ENCODE assay signal across 10 cellular contexts in genomic region chr22:18109410-18110193, GRCh38. TPM values are rescaled to one million over a fixed set of nuclear protein-coding genes. Genes with fewer than 3 reads are reported as not detected.
A peak's percentile ranks its signal among the peaks of the same experiment; 100 is the strongest.
DNase-seq lines count a peak whose midpoint lies in the region; ATAC-seq lines count a peak whose summit lies in the region.
"Had no signal": no experiment of that assay in that cellular context is flagged by ENCODE, and none has a peak within 500 bp of the region (broad histone marks: within the 10 kb centered on the region; RNA-seq: fewer than 3 reads in every experiment).

No MANE protein-coding gene starts in this region.

- H3K9ac ChIP-seq in mesenchymal stem cell (ENCODE audit: low read length), result no peak overlapping the region

- H3K18ac ChIP-seq in mesenchymal stem cell (ENCODE audit: low read depth in 1 of 2, low read length in 2 of 2), result no peak overlapping the region

- H4K91ac ChIP-seq in mesenchymal stem cell (ENCODE audit: low read length), result no peak overlapping the region

- 56% methylated on average over 14 of the region's 14 CpGs for WGBS in right cardiac atrium
- WGBS in mesenchymal stem cell, result 72% methylated on average over 14 of the region's 14 CpGs

- H4K8ac ChIP-seq in mesenchymal stem cell (ENCODE audit: low read length), result no peak overlapping the region

- H3K4ac ChIP-seq in mesenchymal stem cell (ENCODE audit: low read depth in 1 of 2, low read length in 2 of 2), result no peak overlapping the region

- H3K27me3 ChIP-seq in right cardiac atrium (ENCODE audit: control insufficient read depth, insufficient read depth), result no peaks in the 10 kb centered on the region
- peaks cover 29 to 40% of the 10 kb centered on the region in 2 experiments for H3K27me3 ChIP-seq in mesenchymal stem cell (ENCODE audit: control insufficient read depth in 1 of 2, insufficient read depth in 1 of 2, low read length in 2 of 2)

- H3K27ac ChIP-seq in right cardiac atrium (ENCODE audit: low read length), result peak overlapping the region; percentile 61
- H3K27ac ChIP-seq in mesenchymal stem cell (ENCODE audit: low read length, poor library complexity, severe bottlenecking), result no peak overlapping the region
- H3K27ac ChIP-seq: foreskin keratinocyte, RWPE1 had no signal

- ATAC-seq in right cardiac atrium (peak in 1 of 2 donors; percentile 4), left ventricle myocardium superior (no peak), HG03457 (IDR thresholded peaks at IDR 0.05; ENCODE audit: unreplicated experiment) (no peak), GM18517 (IDR thresholded peaks at IDR 0.05; ENCODE audit: unreplicated experiment) (no peak)

- no peak for DNase-seq in right cardiac atrium
- no peak for DNase-seq in left ventricle myocardium superior
- peak; percentile 5 for DNase-seq in astrocyte of the hippocampus (ENCODE audit: low read depth, low spot score)
- no peak for DNase-seq in mesenchymal stem cell
- DNase-seq in cerebellar nuclear complex (lab: John Stamatoyannopoulos, UW), result no peak
- DNase-seq in NCI-H1930 (lab: John Stamatoyannopoulos, UW), result no peak

- no peaks in the 10 kb centered on the region for H3K9me3 ChIP-seq in right cardiac atrium (ENCODE audit: control insufficient read depth, low read length)
- H3K9me3 ChIP-seq in mesenchymal stem cell (ENCODE audit: control insufficient read depth, low read length), result no peaks in the 10 kb centered on the region

- no peak overlapping the region for H2AK5ac ChIP-seq in mesenchymal stem cell (ENCODE audit: low read length, severe bottlenecking)

- H3K14ac ChIP-seq in mesenchymal stem cell (ENCODE audit: low read length in 2 of 2), result no peak overlapping the region

- no peak overlapping the region for H2BK5ac ChIP-seq in mesenchymal stem cell (ENCODE audit: low read depth, low read length, poor library complexity, severe bottlenecking)

- H3K4me2 ChIP-seq in mesenchymal stem cell (ENCODE audit: low read length, poor library complexity, severe bottlenecking), result peak overlapping the region; percentile 87

- no peak overlapping the region for H2BK12ac ChIP-seq in mesenchymal stem cell (ENCODE audit: low read length in 2 of 2)

- peak overlapping the region in 1 of 2 experiments; percentile 73 for H3K23ac ChIP-seq in mesenchymal stem cell (ENCODE audit: low read length in 2 of 2)

- no peak overlapping the region for H2BK120ac ChIP-seq in mesenchymal stem cell (ENCODE audit: low read depth, low read length)

- intact Hi-C loops in right cardiac atrium (cut with DNase I) (no loop called here), left ventricle myocardium superior (cut with micrococcal nuclease) (no loop called here)

- no peaks in the 10 kb centered on the region for H3K79me1 ChIP-seq in mesenchymal stem cell (replicated peaks; ENCODE audit: low read length, poor library complexity, severe bottlenecking)

- H3K36me3 ChIP-seq in mesenchymal stem cell (ENCODE audit: control insufficient read depth in 1 of 2, insufficient read depth in 2 of 2, low read depth in 1 of 2, low read length in 2 of 2), result no peaks in the 10 kb centered on the region

- no peak overlapping the region for H2AFZ ChIP-seq in mesenchymal stem cell (ENCODE audit: low read depth, low read length)

- H3K4me3 ChIP-seq in right cardiac atrium (ENCODE audit: low read length) (no peak overlapping the region), mesenchymal stem cell (ENCODE audit: insufficient read depth in 1 of 2, low read depth in 1 of 2, low read length in 2 of 2) (peak overlapping the region in 1 of 2 experiments; percentile 68)

- peaks cover 5% of the 10 kb centered on the region for H3K4me1 ChIP-seq in right cardiac atrium (ENCODE audit: control insufficient read depth, insufficient read depth, low read length)
- peaks cover 18% of the 10 kb centered on the region for H3K4me1 ChIP-seq in mesenchymal stem cell (ENCODE audit: control insufficient read depth, insufficient read depth, low read depth, low read length)
- H3K4me1 ChIP-seq: foreskin keratinocyte had no signal

- H2BK15ac ChIP-seq in mesenchymal stem cell (ENCODE audit: low read depth, poor library complexity, severe bottlenecking), result no peak overlapping the region

RNA-seq across cellular contexts. Expression of gene TUBA8, which starts 1.0 kb away (rescaled TPM):
- total RNA-seq in right cardiac atrium (100 to 1,000 TPM in 2 of 4 donors, 10 to 100 TPM in 2; 64.7 to 266 (median 108) TPM), left ventricle myocardium superior (298 TPM)
- 307 TPM for polyA plus RNA-seq in right cardiac atrium
- polyA plus RNA-seq in mesenchymal stem cell (2013, experiment 1 of 2), result 0.65 TPM
- polyA plus RNA-seq in mesenchymal stem cell (2013, experiment 2 of 2), result 0.51 TPM

RNA-seq across cellular contexts. Expression of gene PEX26, which starts 31.8 kb away (rescaled TPM):
- total RNA-seq in right cardiac atrium (10 to 100 TPM; 19.5 to 23.5 (median 23.3) TPM), left ventricle myocardium superior (20.6 TPM)
- polyA plus RNA-seq in right cardiac atrium, result 17.4 TPM
- polyA plus RNA-seq in mesenchymal stem cell (2013, experiment 1 of 2), result 19.3 TPM
- polyA plus RNA-seq in mesenchymal stem cell (2013, experiment 2 of 2), result 19.2 TPM

RNA-seq across cellular contexts. Expression of gene USP18, which starts 40.4 kb away (rescaled TPM):
- total RNA-seq in right cardiac atrium (1 to 10 TPM; 2.0 to 4.5 (median 2.2) TPM), left ventricle myocardium superior (2.6 TPM)
- 3.2 TPM for polyA plus RNA-seq in right cardiac atrium
- 3.7 TPM for polyA plus RNA-seq in mesenchymal stem cell (2013, experiment 1 of 2)
- polyA plus RNA-seq in mesenchymal stem cell (2013, experiment 2 of 2), result 4.1 TPM
